ENCODE assay signal across 1 cellular context in the genomic region with DNA sequence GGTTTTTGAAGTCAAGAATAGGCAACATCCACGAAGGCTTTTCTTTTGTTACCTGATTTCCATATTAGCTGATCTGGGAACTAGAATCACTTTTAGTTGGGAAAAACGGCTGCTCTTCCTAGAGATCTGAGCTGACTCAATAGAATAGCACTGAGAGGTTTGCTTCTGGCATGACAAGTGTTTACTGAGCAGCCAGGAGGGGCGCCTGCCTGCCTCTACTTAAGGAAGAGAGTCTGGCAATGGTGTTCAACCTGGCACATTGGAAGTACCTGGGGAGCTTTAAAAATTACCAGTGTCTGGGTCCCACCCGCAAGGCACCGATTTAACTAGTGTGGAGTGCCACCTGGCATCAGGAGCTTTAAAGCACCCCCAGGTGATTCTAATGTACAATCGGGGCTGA.
TF ChIP-seq lines count a peak whose summit lies in the region.

No MANE protein-coding gene starts in this region.

TF ChIP-seq in GM23338, 12 proteins besides CTCF, POLR2A, EP300 and RAD21 (continued from another document):
- TF ChIP-seq CREB1 (CRISPR knock-in tag; IDR thresholded peaks at IDR 0.05; ENCODE audit: low read depth), result no peak
- no peak for TF ChIP-seq EZH2 (IDR thresholded peaks at IDR 0.05; ENCODE audit: low read depth, unreplicated experiment)
TF ChIP-seq in GM23338: peak in this region for 0.
